In the genomic region with DNA sequence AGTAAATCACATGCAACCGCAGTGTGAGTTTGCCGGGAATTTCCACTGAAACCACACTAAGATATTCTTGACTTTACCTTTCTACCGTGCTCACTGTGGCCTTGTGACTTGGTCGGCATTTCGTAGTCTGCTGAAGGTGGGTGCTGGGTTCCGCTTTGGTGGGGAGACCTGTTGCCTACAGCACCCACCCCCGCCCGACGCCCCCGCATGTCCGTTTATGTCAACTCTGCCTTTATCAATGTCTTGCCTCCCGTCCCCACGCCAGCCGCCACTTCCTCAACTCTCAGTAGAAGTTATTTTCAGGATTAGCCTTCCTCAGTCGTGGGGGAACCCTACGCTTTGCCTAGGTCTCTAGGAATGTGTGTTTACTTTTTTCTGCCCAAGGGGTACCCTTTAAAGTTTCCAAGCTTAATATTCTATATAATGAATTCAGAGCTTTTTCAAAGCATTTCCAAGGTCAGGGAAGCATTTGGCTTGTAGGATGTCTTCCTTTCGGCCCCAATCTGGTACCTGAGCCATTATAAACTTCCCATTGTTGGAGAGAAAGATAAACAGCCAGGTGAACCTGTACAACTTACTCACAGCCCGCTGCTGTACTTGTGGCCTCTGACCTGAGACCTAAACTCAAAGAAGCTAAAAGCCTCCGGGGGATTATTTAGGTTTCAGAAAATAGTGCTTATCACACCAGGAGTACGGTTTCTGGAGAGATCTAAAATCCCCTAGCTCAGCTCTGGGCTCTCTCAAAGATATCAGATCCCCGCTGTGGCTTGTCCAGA, we compare ENCODE assay signal across 9 cellular contexts. TPM values are rescaled to one million over a fixed set of nuclear protein-coding genes. Genes with fewer than 3 reads are reported as not detected.
A peak's percentile ranks its signal among the peaks of the same experiment; 100 is the strongest.
DNase-seq lines count a peak whose midpoint lies in the region; ATAC-seq, FAIRE-seq and TF ChIP-seq lines count a peak whose summit lies in the region.
"Had no signal": no experiment of that assay in that cellular context is flagged by ENCODE, and none has a peak within 500 bp of the region (broad histone marks: within the 10 kb centered on the region; RNA-seq: fewer than 3 reads in every experiment).

No MANE protein-coding gene starts in this region.

- no peaks in the 10 kb centered on the region for H3K36me3 Mint-ChIP-seq in HFFc6 (ENCODE audit: low read depth)

- no peaks in the 10 kb centered on the region for H4K20me1 ChIP-seq in K562 (replicated peaks; ENCODE audit: control insufficient read depth, insufficient read depth, low read length)

- H3K79me2 ChIP-seq in K562 (ENCODE audit: control insufficient read depth, insufficient read depth, low read length) = peaks cover 55% of the 10 kb centered on the region

- peak overlapping the region; percentile 81 for H2AFZ ChIP-seq in K562 (ENCODE audit: low read depth, low read length)

- peak; percentile 77 for FAIRE-seq in K562 (lab: Jason Lieb, UNC)

- H3K27ac ChIP-seq in K562 (ENCODE audit: extremely low read depth, low read depth, low read length) = peak overlapping the region; percentile 92

- H3K36me3 ChIP-seq in K562 (ENCODE audit: control insufficient read depth, insufficient read depth, low read length) = peaks cover 34% of the 10 kb centered on the region

- TF ChIP-seq CTCF in GM12865 (IDR thresholded peaks at IDR 0.05; ENCODE audit: insufficient read depth, low read depth, low read length, missing control alignments) (no peak), K562 (IDR thresholded peaks at IDR 0.05 in 2 of 3, conservative IDR thresholded peaks at IDR 0.05 in 1 of 3; ENCODE audit: insufficient read depth in 2 of 3, low read depth in 1 of 3, low read length in 3 of 3) (peak in 1 of 3 experiments; percentile 14; a peak in 1 of 6 replicates), HFFc6 (IDR thresholded peaks at IDR 0.05) (no peak)

- TF ChIP-seq EP300 in K562 (IDR thresholded peaks at IDR 0.05; ENCODE audit: low read length) = peak; percentile 93

- H3K4me2 ChIP-seq in K562 (ENCODE audit: insufficient read depth, low read length) = peak overlapping the region; percentile 89

- ATAC-seq in HG02970 (IDR thresholded peaks at IDR 0.05; ENCODE audit: low FRiP score, unreplicated experiment) (peak; percentile 34), K562 (peak; percentile 59)

- in situ Hi-C loops in K562 (cut with MboI) = no loop called here

- no peaks in the 10 kb centered on the region for H3K9me3 Mint-ChIP-seq in HFFc6

- intact Hi-C loops in K562 (cut with micrococcal nuclease) = loop anchor here (1.0 to 2.0 kb wide), 2 partner anchors 54 to 79 kb away; a partner anchor contains a TSS

- H3K9ac ChIP-seq in K562 (ENCODE audit: insufficient read depth in 1 of 2, low read depth in 2 of 2, low read length in 2 of 2) = peak overlapping the region; percentile 87 to 90

- peaks cover 5% of the 10 kb centered on the region for H3K27me3 Mint-ChIP-seq in HFFc6 (ENCODE audit: insufficient read depth)

- no peaks in the 10 kb centered on the region for H3K27me3 ChIP-seq in K562 (ENCODE audit: control insufficient read depth in 2 of 2, insufficient read depth in 2 of 2, low read length in 2 of 2)
- H3K27me3 ChIP-seq: dorsolateral prefrontal cortex had no signal

- peak overlapping the region; percentile 80 for H3K4me3 ChIP-seq in GM12865 (ENCODE audit: low read depth, low read length)
- H3K4me3 ChIP-seq in K562 = peak overlapping the region; percentile 47

- no peak for TF ChIP-seq RAD21 in K562 (CRISPR knock-in tag; conservative IDR thresholded peaks at IDR 0.05 in 1 of 2, IDR thresholded peaks at IDR 0.05 in 1 of 2)

- CTCF ChIA-PET in K562 (lab: Yijun Ruan, JAX; ENCODE audit: low intra/inter-chr PET ratio) = no interaction called here

- BruUV-seq in K562 (replicated peaks; lab: Mats Ljungman, UMichigan) = TSS peak; percentile 31

- no peaks in the 10 kb centered on the region for H3K9me3 ChIP-seq in K562 (replicated peaks; ENCODE audit: control insufficient read depth, insufficient read depth, low read depth, low read length)

- H3K27ac Mint-ChIP-seq in HFFc6 = no peak overlapping the region

- peaks cover 25 to 36% of the 10 kb centered on the region in 2 experiments for H3K4me1 ChIP-seq in K562 (replicated peaks in 1 of 2; ENCODE audit: control insufficient read depth in 2 of 2, insufficient read depth in 2 of 2, low read length in 2 of 2)

- H3K4me1 Mint-ChIP-seq in HFFc6 (ENCODE audit: low read depth) = peaks cover 27% of the 10 kb centered on the region

- TF ChIP-seq POLR2A in K562 (conservative IDR thresholded peaks at IDR 0.05) = peak; percentile 75

- DNase-seq in GM12865 (ENCODE audit: low read depth) (peak; percentile 81), UCSD-AML1 (lab: John Stamatoyannopoulos, UW; ENCODE audit: unreplicated experiment) (peak; percentile 88), K562 (ENCODE audit: extremely low read depth in 1 of 4, low spot score in 3 of 4) (peak; percentile 75 to 94 (median 80)), SW 1271 (lab: John Stamatoyannopoulos, UW) (no peak), HFFc6 (no peak), superior temporal gyrus (ENCODE audit: extremely low spot score) (no peak)
- peak; percentile 35 to 39 for DNase-seq in stimulated activated CD4-positive, alpha-beta T cell treated with anti-CD3 and anti-CD28 coated beads, Interleukin-2, amount 100 ng/mL, for 48 hours

- no peak overlapping the region for H3K4me3 Mint-ChIP-seq in HFFc6

- H3K9me1 ChIP-seq in K562 (ENCODE audit: control insufficient read depth, insufficient read depth, low read length) = peaks cover 3% of the 10 kb centered on the region

- WGBS in K562 (ENCODE audit: insufficient coverage, low coverage, missing lambda C conversion rate) = 1% methylated on average over 21 of the region's 21 CpGs

- POLR2A ChIA-PET in K562 (lab: Yijun Ruan, JAX) = interaction anchor here (0.6 to 2.5 kb wide), 7 partner anchors 10 to 52 kb away, joined by 3 to 29 read pairs (median 4); no protein-coding TSS in a partner anchor

TF ChIP-seq in K562, 482 proteins besides CTCF, POLR2A, EP300 and RAD21 (continues in another document):
- TF ChIP-seq SRSF3 (IDR thresholded peaks at IDR 0.05; ENCODE audit: insufficient read depth, low read length) (no peak), TOE1 (IDR thresholded peaks at IDR 0.05; ENCODE audit: borderline replicate concordance) (no peak), TOE1 (CRISPR knock-in tag; IDR thresholded peaks at IDR 0.05; ENCODE audit: borderline replicate concordance, low read depth) (no peak), RAD51 (IDR thresholded peaks at IDR 0.05; ENCODE audit: borderline replicate concordance, low read depth) (peak; percentile 26; the same call in 1 of the 2 replicates), ZNF311 (CRISPR knock-in tag; IDR thresholded peaks at IDR 0.05) (no peak), ZNF445 (CRISPR knock-in tag; IDR thresholded peaks at IDR 0.05; ENCODE audit: low read depth) (0 out of 2 replicates have a peak, but pooled peaks have one; percentile 31), ZNF347 (CRISPR knock-in tag; IDR thresholded peaks at IDR 0.05; ENCODE audit: low read depth) (no peak), ZNF24 (IDR thresholded peaks at IDR 0.05) (no peak), MYC (IDR thresholded peaks at IDR 0.05; ENCODE audit: low read depth, low read length) (peak; percentile 66; the same call in 1 of the 2 replicates), MYC (CRISPR knock-in tag; IDR thresholded peaks at IDR 0.05; ENCODE audit: borderline replicate concordance, low read depth) (no peak), DIDO1 (tag; IDR thresholded peaks at IDR 0.05; ENCODE audit: low read depth) (no peak; the same call in 1 of the 2 replicates)
- TF ChIP-seq, protein P1, sequence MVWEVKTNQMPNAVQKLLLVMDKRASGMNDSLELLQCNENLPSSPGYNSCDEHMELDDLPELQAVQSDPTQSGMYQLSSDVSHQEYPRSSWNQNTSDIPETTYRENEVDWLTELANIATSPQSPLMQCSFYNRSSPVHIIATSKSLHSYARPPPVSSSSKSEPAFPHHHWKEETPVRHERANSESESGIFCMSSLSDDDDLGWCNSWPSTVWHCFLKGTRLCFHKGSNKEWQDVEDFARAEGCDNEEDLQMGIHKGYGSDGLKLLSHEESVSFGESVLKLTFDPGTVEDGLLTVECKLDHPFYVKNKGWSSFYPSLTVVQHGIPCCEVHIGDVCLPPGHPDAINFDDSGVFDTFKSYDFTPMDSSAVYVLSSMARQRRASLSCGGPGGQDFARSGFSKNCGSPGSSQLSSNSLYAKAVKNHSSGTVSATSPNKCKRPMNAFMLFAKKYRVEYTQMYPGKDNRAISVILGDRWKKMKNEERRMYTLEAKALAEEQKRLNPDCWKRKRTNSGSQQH (CRISPR knock-in tag; IDR thresholded peaks at IDR 0.05) = no peak

RNA-seq across cellular contexts. Expression of a gene that starts 54.2 kb away (rescaled TPM):
- 88.3 and 95.2 TPM in 2 replicates for total RNA-seq in K562 (2011; cell fraction: chromatin; rRNA removed; ENCODE audit: low replicate concordance)
- 51.5 and 54.2 TPM in 2 replicates for total RNA-seq in K562 (2011; cell fraction: nucleolus; rRNA removed)
- 88.9 and 141 TPM in 2 replicates for total RNA-seq in K562 (2011; cell fraction: nucleoplasm; rRNA removed)
- total RNA-seq in K562 (2014; rRNA removed) (49.4 and 56.9 TPM in 2 replicates), K562 (2014; rRNA removed; fragmentation: Illumina TruSeq; extraction: Trizol) (61.1 and 64.2 TPM in 2 replicates), K562 (2015; rRNA removed; fragmentation: Illumina TruSeq; extraction: Trizol) (48.4 and 49.8 TPM in 2 replicates), K562 (2021) (51.8 and 59.4 TPM in 2 replicates)
- polyA plus RNA-seq in K562 (2011; rRNA removed) (107 and 108 TPM in 2 replicates), K562 (2014; fragmentation: Illumina TruSeq; extraction: Trizol) (71.0 and 72.2 TPM in 2 replicates), K562 (2014; fragmentation: Nextera tagmentation; extraction: Ambion mirVana) (10 to 100 TPM; 74.5 to 86.8 TPM), K562 (2014; rRNA removed) (55.2 and 59.5 TPM in 2 replicates)
- polyA plus RNA-seq in K562 (2011; cell fraction: cytosol; rRNA removed) = 40.2 and 54.9 TPM in 2 replicates
- polyA plus RNA-seq in K562 (2011; cell fraction: nucleus; rRNA removed) = 48.4 and 66.4 TPM in 2 replicates
- polyA plus RNA-seq in K562 (2012) = 57.0 and 64.2 TPM in 2 replicates
- 60.0 and 78.8 TPM in 2 replicates for polyA minus RNA-seq in K562 (2011; rRNA and poly(A)+ RNA removed)
- 16.2 and 25.4 TPM in 2 replicates for polyA minus RNA-seq in K562 (2011; cell fraction: cytosol; rRNA and poly(A)+ RNA removed)
- 29.8 and 53.8 TPM in 2 replicates for polyA minus RNA-seq in K562 (2011; cell fraction: nucleus; rRNA and poly(A)+ RNA removed)
- total RNA-seq in HFFc6 (2021; fragmentation: NEBNext Ultra II Directional; extraction: Animal tissue kit (Norgen Biotek cat#: 25700)) = 10 to 100 TPM; 11.5 to 15.1 (median 14.6) TPM

Comparison
In these comparisons a context has a peak if more than half of its experiments do, and no peak if none do; other contexts are left out.
1. DNase-seq: peak in GM12865 (single experiment), UCSD-AML1 (single experiment), K562 (4 of 4) and stimulated activated CD4-positive, alpha-beta T cell treated with anti-CD3 and anti-CD28 coated beads, Interleukin-2, amount 100 ng/mL, for 48 hours (2 of 2); none in SW 1271 (0 of 2), HFFc6 (single experiment) and superior temporal gyrus (single experiment).